In the genomic region with DNA sequence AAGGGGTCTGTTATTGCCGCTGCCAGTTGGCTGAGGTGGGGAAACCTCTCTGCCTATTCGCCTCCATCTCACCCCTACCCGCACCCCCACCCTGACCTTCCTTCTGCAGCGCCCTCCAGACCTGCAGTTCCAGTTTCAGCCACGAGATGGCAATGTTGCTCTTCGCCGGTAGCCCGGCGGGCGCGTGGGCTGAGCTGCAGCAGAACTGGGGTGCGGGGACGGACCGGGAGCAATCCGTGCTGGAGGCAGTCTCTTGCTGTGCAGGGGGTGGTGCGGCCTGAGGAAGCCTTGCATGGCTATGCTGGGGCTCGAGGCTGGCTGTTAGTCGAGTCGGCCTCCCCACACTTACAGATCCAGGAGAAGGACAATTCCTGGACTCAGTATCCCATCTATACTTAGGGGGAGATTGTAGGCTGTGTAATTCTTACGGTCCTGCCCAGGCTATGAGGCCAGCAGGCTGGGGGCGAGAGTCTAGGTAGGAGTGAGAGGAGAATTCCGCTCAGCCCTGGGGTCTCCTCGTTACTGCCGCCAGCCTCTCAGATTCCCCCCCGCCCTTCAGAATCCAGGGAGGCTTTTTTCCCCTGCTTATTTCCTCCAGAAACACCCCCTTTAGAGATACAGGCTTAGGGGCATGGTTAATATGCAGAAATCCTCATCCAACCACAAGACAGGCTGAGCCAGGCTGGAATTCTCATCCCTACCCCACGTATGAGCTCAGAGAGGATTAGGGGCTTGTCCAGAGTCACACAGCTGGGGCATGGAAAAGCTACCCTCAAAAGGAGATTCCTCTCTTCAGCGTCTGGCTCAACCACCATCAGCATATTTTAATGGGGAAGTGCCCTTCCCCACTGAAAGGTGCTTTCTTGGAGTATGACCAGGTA, we compare ENCODE assay signal across 1 cellular context.
A peak's percentile ranks its signal among the peaks of the same experiment; 100 is the strongest.
TF ChIP-seq lines count a peak whose summit lies in the region.

No MANE protein-coding gene starts in this region.

TF ChIP-seq in HepG2, 621 proteins besides CTCF, POLR2A, EP300 and RAD21 (continued from another document):
- TF ChIP-seq, protein P1, sequence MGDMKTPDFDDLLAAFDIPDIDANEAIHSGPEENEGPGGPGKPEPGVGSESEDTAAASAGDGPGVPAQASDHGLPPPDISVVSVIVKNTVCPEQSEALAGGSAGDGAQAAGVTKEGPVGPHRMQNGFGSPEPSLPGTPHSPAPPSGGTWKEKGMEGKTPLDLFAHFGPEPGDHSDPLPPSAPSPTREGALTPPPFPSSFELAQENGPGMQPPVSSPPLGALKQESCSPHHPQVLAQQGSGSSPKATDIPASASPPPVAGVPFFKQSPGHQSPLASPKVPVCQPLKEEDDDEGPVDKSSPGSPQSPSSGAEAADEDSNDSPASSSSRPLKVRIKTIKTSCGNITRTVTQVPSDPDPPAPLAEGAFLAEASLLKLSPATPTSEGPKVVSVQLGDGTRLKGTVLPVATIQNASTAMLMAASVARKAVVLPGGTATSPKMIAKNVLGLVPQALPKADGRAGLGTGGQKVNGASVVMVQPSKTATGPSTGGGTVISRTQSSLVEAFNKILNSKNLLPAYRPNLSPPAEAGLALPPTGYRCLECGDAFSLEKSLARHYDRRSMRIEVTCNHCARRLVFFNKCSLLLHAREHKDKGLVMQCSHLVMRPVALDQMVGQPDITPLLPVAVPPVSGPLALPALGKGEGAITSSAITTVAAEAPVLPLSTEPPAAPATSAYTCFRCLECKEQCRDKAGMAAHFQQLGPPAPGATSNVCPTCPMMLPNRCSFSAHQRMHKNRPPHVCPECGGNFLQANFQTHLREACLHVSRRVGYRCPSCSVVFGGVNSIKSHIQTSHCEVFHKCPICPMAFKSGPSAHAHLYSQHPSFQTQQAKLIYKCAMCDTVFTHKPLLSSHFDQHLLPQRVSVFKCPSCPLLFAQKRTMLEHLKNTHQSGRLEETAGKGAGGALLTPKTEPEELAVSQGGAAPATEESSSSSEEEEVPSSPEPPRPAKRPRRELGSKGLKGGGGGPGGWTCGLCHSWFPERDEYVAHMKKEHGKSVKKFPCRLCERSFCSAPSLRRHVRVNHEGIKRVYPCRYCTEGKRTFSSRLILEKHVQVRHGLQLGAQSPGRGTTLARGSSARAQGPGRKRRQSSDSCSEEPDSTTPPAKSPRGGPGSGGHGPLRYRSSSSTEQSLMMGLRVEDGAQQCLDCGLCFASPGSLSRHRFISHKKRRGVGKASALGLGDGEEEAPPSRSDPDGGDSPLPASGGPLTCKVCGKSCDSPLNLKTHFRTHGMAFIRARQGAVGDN (CRISPR knock-in tag; IDR thresholded peaks at IDR 0.05): peak; percentile 54
- TF ChIP-seq ZNF629 (CRISPR knock-in tag; conservative IDR thresholded peaks at IDR 0.05) (no peak), GATAD1 (CRISPR knock-in tag; IDR thresholded peaks at IDR 0.05) (peak; percentile 49; the same call in 1 of the 2 replicates), NR2F6 (IDR thresholded peaks at IDR 0.05) (no peak), NR2F6 (CRISPR knock-in tag; IDR thresholded peaks at IDR 0.05) (peak; percentile 37; the same call in 1 of the 2 replicates), CCDC6 (CRISPR knock-in tag; IDR thresholded peaks at IDR 0.05) (0 out of 2 replicates have a peak, but pooled peaks have one; percentile 34), MED8 (CRISPR knock-in tag; IDR thresholded peaks at IDR 0.05; ENCODE audit: insufficient replicate concordance) (peak; percentile 30), KDM2A (CRISPR knock-in tag; IDR thresholded peaks at IDR 0.05; ENCODE audit: borderline replicate concordance, low read depth) (peak; percentile 83), ZNF460 (CRISPR knock-in tag; IDR thresholded peaks at IDR 0.05; ENCODE audit: borderline replicate concordance) (no peak), MAX (IDR thresholded peaks at IDR 0.05) (peak; percentile 31; the same call in 1 of the 2 replicates), MXD3 (CRISPR knock-in tag; IDR thresholded peaks at IDR 0.05) (peak; percentile 38; the same call in 1 of the 2 replicates), ZNF205 (CRISPR knock-in tag; IDR thresholded peaks at IDR 0.05) (no peak), ZNF576 (CRISPR knock-in tag; IDR thresholded peaks at IDR 0.05) (peak; percentile 74; the same call in 1 of the 2 replicates), ZNF740 (CRISPR knock-in tag; IDR thresholded peaks at IDR 0.05) (peak; percentile 94), GABPB1 (CRISPR knock-in tag; IDR thresholded peaks at IDR 0.05) (peak; percentile 31; the same call in 1 of the 2 replicates), ZBTB26 (CRISPR knock-in tag; IDR thresholded peaks at IDR 0.05; ENCODE audit: borderline replicate concordance) (peak; percentile 24; the same call in 1 of the 2 replicates), KDM5A (IDR thresholded peaks at IDR 0.05; ENCODE audit: borderline replicate concordance, low read length) (no peak), ZNF263 (CRISPR knock-in tag; IDR thresholded peaks at IDR 0.05) (peak; percentile 54; the same call in 1 of the 2 replicates)
